8 cellular contexts compared by ENCODE assay signal in the genomic region with DNA sequence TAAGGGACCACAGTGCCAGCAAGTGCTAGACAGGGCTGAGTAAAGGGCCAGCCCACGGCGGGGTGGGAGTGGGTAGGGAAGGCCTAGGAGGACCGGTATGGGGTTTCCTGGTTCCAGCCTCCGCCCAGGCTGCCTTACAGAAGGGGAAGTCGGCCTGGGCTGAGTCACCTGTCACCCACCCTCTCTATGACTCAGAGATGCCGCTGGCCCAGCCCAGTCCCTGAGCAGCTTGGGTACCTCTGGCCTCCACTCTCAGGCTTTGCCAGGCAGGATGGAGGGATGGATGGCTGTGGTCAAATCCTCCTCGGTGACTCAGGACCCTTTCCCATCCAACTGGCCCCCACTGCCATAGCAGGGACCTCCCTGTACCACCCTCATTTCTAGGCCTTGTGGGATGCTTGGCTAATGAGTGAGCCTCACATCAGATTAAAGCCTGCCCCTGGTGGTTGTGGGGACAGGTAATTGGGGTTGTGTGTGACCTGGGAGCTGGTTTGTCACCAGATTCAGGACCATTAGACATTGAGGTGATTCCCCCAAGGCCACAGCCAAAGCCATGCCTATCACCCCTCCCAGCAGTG. TPM values are rescaled to one million over a fixed set of nuclear protein-coding genes. Genes with fewer than 3 reads are reported as not detected.
DNase-seq lines count a peak whose midpoint lies in the region; ATAC-seq lines count a peak whose summit lies in the region.

No MANE protein-coding gene starts in this region.

- no peaks in the 10 kb centered on the region for H3K9me3 Mint-ChIP-seq in activated naive CD4-positive, alpha-beta T cell treated with anti-CD3 and anti-CD28 coated beads for 36 hours

- ATAC-seq in Right ventricle myocardium superior (ENCODE audit: poor library complexity) = peak; percentile 34
- ATAC-seq in HG03139 (IDR thresholded peaks at IDR 0.05; ENCODE audit: unreplicated experiment) = no peak
- no peak for ATAC-seq in HG02938 (IDR thresholded peaks at IDR 0.05; ENCODE audit: unreplicated experiment)

- H3K4me3 Mint-ChIP-seq in activated naive CD4-positive, alpha-beta T cell treated with anti-CD3 and anti-CD28 coated beads for 36 hours = no peak overlapping the region

- peak overlapping the region; percentile 75 for H3K27ac Mint-ChIP-seq in activated naive CD4-positive, alpha-beta T cell treated with anti-CD3 and anti-CD28 coated beads for 36 hours

- peaks cover 1% of the 10 kb centered on the region for H3K36me3 Mint-ChIP-seq in activated naive CD4-positive, alpha-beta T cell treated with anti-CD3 and anti-CD28 coated beads for 36 hours (ENCODE audit: low read depth)

- CTCF ChIA-PET in activated naive CD4-positive, alpha-beta T cell treated with anti-CD3 and anti-CD28 coated beads for 36 hours (lab: Charles Lee) = interaction anchor here (0.6 to 2.2 kb wide), 8 partner anchors 11 to 272 kb away, joined by 3 to 23 read pairs (median 4); partner anchors contain the start of gene SLC35E4

- peaks cover 28% of the 10 kb centered on the region for H3K4me1 Mint-ChIP-seq in activated naive CD4-positive, alpha-beta T cell treated with anti-CD3 and anti-CD28 coated beads for 36 hours (ENCODE audit: low read depth)

- DNase-seq in Right ventricle myocardium superior (peak; percentile 48), cardiac septum (ENCODE audit: low spot score) (no peak), SKM-1 (lab: John Stamatoyannopoulos, UW; ENCODE audit: unreplicated experiment) (peak; percentile 48), iPS-NIHi7 (ENCODE audit: extremely low spot score) (peak; percentile 68)
- DNase-seq in activated naive CD4-positive, alpha-beta T cell treated with anti-CD3 and anti-CD28 coated beads for 36 hours = peak; percentile 95
- DNase-seq in stimulated activated CD8-positive, alpha-beta memory T cell treated with anti-CD3 and anti-CD28 coated beads, Interleukin-15, amount 100 ng/mL, for 4 hours (ENCODE audit: low read depth in 2 of 2) = peak; percentile 80 to 85

- no peaks in the 10 kb centered on the region for H3K27me3 Mint-ChIP-seq in activated naive CD4-positive, alpha-beta T cell treated with anti-CD3 and anti-CD28 coated beads for 36 hours (ENCODE audit: low read depth)

- intact Hi-C loops in Right ventricle myocardium superior (cut with DNase I) (no loop called here), cardiac septum (cut with DNase I) (no loop called here)
- intact Hi-C loops in activated naive CD4-positive, alpha-beta T cell treated with anti-CD3 and anti-CD28 coated beads for 36 hours (cut with micrococcal nuclease) = loop anchor here (1.0 to 10.0 kb wide), 6 partner anchors 15 to 875 kb away; partner anchors contain the start of genes DUSP18 and SMTN

RNA-seq across cellular contexts. Expression of gene SLC35E4, which starts 13.9 kb away (rescaled TPM):
- 4.1 TPM for total RNA-seq in Right ventricle myocardium superior
- total RNA-seq in cardiac septum = 4.2 TPM
- total RNA-seq in activated naive CD4-positive, alpha-beta T cell treated with anti-CD3 and anti-CD28 coated beads for 36 hours = 1 to 10 TPM; 2.2 TPM

RNA-seq across cellular contexts. Expression of gene DUSP18, which starts 18.2 kb away (rescaled TPM):
- 2.2 TPM for total RNA-seq in Right ventricle myocardium superior
- 3.4 TPM for total RNA-seq in cardiac septum
- total RNA-seq in activated naive CD4-positive, alpha-beta T cell treated with anti-CD3 and anti-CD28 coated beads for 36 hours = 1 to 10 TPM; 4.7 to 5.6 TPM

RNA-seq across cellular contexts. Expression of gene TCN2, which starts 42.5 kb away (rescaled TPM):
- total RNA-seq in Right ventricle myocardium superior (13.4 TPM), cardiac septum (10.3 TPM)
- under 1 TPM; 0.19 to 0.22 TPM for total RNA-seq in activated naive CD4-positive, alpha-beta T cell treated with anti-CD3 and anti-CD28 coated beads for 36 hours

RNA-seq across cellular contexts. Expression of gene OSBP2, which starts 45.2 kb away (rescaled TPM):
- total RNA-seq in Right ventricle myocardium superior (15.1 TPM), cardiac septum (8.9 TPM)
- under 1 TPM; 0.81 to 0.89 TPM for total RNA-seq in activated naive CD4-positive, alpha-beta T cell treated with anti-CD3 and anti-CD28 coated beads for 36 hours

RNA-seq across cellular contexts. Expression of gene PES1, which starts 57.8 kb away (rescaled TPM):
- 19.3 TPM for total RNA-seq in Right ventricle myocardium superior
- total RNA-seq in cardiac septum = 28.1 TPM
- total RNA-seq in activated naive CD4-positive, alpha-beta T cell treated with anti-CD3 and anti-CD28 coated beads for 36 hours = 10 to 100 TPM; 92.8 to 96.7 TPM
